ENCODE assay signal across 23 cellular contexts in genomic region chr16:89621136-89621697, GRCh38. TPM values are rescaled to one million over a fixed set of nuclear protein-coding genes. Genes with fewer than 3 reads are reported as not detected.
"Had no signal": no experiment of that assay in that cellular context is flagged by ENCODE, and none has a peak within 500 bp of the region (broad histone marks: within the 10 kb centered on the region; RNA-seq: fewer than 3 reads in every experiment).

No MANE protein-coding gene starts in this region.

- H3K27ac ChIP-seq: lower lobe of right lung, prostate gland, right atrium auricular region, skin epidermis, spleen, suprapubic skin, thyroid gland, vagina had no signal

- H3K4me3 ChIP-seq: lower lobe of right lung, prostate gland, right atrium auricular region, skin epidermis, spleen, suprapubic skin, thyroid gland, vagina had no signal

- H3K9me3 ChIP-seq: lower lobe of right lung, prostate gland, right atrium auricular region, suprapubic skin, thyroid gland, vagina had no signal

- H3K4me3 Mint-ChIP-seq: effector memory CD8-positive, alpha-beta T cell; memory B cell; natural killer cell; neural crest cell; stimulated activated memory B cell treated with anti-CD40 and anti-IgM and Interleukin-4, amounts not matched to agents 10 μg/mL and 1 μg/mL and 100 μg/mL, for 72 hours; stimulated activated naive CD8-positive, alpha-beta T cell treated with anti-CD3 and anti-CD28 coated beads, Interleukin-15, Interleukin-2, amounts not matched to agents 100 ng/mL and 50 ng/mL, for 24 hours had no signal

- H3K27ac Mint-ChIP-seq: effector memory CD8-positive, alpha-beta T cell; memory B cell; natural killer cell; stimulated activated memory B cell treated with anti-CD40 and anti-IgM and Interleukin-4, amounts not matched to agents 10 μg/mL and 1 μg/mL and 100 μg/mL, for 72 hours; stimulated activated naive CD8-positive, alpha-beta T cell treated with anti-CD3 and anti-CD28 coated beads, Interleukin-15, Interleukin-2, amounts not matched to agents 100 ng/mL and 50 ng/mL, for 24 hours had no signal

- H3K27me3 ChIP-seq: right atrium auricular region, thyroid gland, vagina had no signal

- ATAC-seq: effector memory CD8-positive, alpha-beta T cell; left ventricle myocardium superior; lower lobe of right lung; natural killer cell; stimulated activated memory B cell treated with anti-CD40 and anti-IgM and Interleukin-4, amounts not matched to agents 10 μg/mL and 1 μg/mL and 100 μg/mL, for 72 hours had no signal

- H3K36me3 ChIP-seq: lower lobe of right lung, prostate gland, right atrium auricular region, spleen, suprapubic skin, thyroid gland, vagina had no signal

- H3K9me3 Mint-ChIP-seq: neural crest cell; stimulated activated naive CD8-positive, alpha-beta T cell treated with anti-CD3 and anti-CD28 coated beads, Interleukin-15, Interleukin-2, amounts not matched to agents 100 ng/mL and 50 ng/mL, for 24 hours had no signal

- DNase-seq: cortex of kidney; effector memory CD8-positive, alpha-beta T cell; erythroblast; left ventricle myocardium superior; lower lobe of right lung; natural killer cell; nucleus accumbens; spleen; stimulated activated CD4-positive, alpha-beta T cell treated with anti-CD3 and anti-CD28 coated beads, Interleukin-4, amount 100 ng/mL, for 4 hours; thyroid gland; trophoblast cell had no signal

- H3K4me1 ChIP-seq: lower lobe of right lung, prostate gland, right atrium auricular region, vagina had no signal

- H3K36me3 Mint-ChIP-seq: memory B cell; natural killer cell; stimulated activated memory B cell treated with anti-CD40 and anti-IgM and Interleukin-4, amounts not matched to agents 10 μg/mL and 1 μg/mL and 100 μg/mL, for 72 hours had no signal

RNA-seq across cellular contexts. Expression of gene DPEP1, which starts 7.8 kb away (rescaled TPM):
- total RNA-seq: fibroblast of villous mesenchyme, left ventricle myocardium superior, mononuclear cell, natural killer cell, osteocyte, vagina had no signal

RNA-seq across cellular contexts. Expression of gene CPNE7, which starts 45.7 kb away (rescaled TPM):
- total RNA-seq: left ventricle myocardium superior, right atrium auricular region had no signal
